In the genomic region with DNA sequence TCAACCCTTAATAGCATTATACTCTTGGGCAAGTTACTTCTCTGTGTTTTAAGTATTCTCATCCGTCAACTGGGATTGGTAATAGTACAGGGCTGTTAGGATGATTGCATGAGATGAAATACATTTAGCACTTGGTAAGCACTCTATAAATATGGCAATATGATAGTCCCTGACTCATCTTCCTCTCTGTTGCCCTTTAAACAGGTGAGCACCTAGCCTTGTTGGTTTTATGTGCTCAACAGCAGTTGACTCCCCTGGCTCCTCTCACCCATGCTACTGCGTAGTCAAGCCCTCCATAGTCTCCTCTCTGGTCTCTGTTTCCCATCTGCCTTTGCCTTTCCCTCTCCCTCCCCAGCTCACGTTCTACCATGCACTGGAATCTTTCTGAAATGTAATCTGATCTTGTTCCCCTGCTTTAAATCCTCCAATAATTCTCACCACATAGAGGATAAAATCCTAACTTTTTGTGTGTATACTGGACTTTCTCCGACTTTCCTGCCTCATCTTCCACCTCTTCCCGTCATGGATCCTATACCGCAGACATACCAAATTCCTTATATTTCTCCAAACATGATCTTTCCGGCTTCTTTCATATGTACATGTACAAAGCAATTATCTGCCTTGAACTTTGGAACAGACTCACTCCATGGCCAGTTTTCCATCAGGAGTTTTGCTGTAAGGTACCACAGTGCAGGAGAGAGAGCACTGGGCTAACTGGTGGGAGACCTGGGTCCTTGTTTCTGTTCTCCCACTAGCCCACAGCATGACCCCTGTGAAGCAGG, we compare ENCODE assay signal across 1 cellular context.
TF ChIP-seq lines count a peak whose summit lies in the region.

No MANE protein-coding gene starts in this region.

TF ChIP-seq in HepG2, 621 proteins besides CTCF, POLR2A, EP300 and RAD21 (continued from another document and continues in another):
- TF ChIP-seq, protein P1, sequence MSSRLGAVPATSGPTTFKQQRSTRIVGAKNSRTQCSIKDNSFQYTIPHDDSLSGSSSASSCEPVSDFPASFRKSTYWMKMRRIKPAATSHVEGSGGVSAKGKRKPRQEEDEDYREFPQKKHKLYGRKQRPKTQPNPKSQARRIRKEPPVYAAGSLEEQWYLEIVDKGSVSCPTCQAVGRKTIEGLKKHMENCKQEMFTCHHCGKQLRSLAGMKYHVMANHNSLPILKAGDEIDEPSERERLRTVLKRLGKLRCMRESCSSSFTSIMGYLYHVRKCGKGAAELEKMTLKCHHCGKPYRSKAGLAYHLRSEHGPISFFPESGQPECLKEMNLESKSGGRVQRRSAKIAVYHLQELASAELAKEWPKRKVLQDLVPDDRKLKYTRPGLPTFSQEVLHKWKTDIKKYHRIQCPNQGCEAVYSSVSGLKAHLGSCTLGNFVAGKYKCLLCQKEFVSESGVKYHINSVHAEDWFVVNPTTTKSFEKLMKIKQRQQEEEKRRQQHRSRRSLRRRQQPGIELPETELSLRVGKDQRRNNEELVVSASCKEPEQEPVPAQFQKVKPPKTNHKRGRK (CRISPR knock-in tag; IDR thresholded peaks at IDR 0.05) = no peak
- TF ChIP-seq RBAK (CRISPR knock-in tag; IDR thresholded peaks at IDR 0.05) = no peak
- TF ChIP-seq HOXA3 (CRISPR knock-in tag; IDR thresholded peaks at IDR 0.05) = peak; percentile 52; the same call in 1 of the 2 replicates
- TF ChIP-seq ZNF644 (CRISPR knock-in tag; IDR thresholded peaks at IDR 0.05; ENCODE audit: low read depth) = peak; percentile 87
- no peak for TF ChIP-seq KMT2B (CRISPR knock-in tag; IDR thresholded peaks at IDR 0.05)
- TF ChIP-seq SMARCC2 (IDR thresholded peaks at IDR 0.05) = no peak
- TF ChIP-seq, protein P2, sequence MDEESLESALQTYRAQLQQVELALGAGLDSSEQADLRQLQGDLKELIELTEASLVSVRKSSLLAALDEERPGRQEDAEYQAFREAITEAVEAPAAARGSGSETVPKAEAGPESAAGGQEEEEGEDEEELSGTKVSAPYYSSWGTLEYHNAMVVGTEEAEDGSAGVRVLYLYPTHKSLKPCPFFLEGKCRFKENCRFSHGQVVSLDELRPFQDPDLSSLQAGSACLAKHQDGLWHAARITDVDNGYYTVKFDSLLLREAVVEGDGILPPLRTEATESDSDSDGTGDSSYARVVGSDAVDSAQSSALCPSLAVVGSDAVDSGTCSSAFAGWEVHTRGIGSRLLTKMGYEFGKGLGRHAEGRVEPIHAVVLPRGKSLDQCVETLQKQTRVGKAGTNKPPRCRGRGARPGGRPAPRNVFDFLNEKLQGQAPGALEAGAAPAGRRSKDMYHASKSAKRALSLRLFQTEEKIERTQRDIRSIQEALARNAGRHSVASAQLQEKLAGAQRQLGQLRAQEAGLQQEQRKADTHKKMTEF (CRISPR knock-in tag; IDR thresholded peaks at IDR 0.05) = no peak
- no peak for TF ChIP-seq GATA4 (IDR thresholded peaks at IDR 0.05; ENCODE audit: borderline replicate concordance, low read depth)
- no peak for TF ChIP-seq ZFX (CRISPR knock-in tag; IDR thresholded peaks at IDR 0.05; ENCODE audit: low read depth)
- TF ChIP-seq CREM (IDR thresholded peaks at IDR 0.05) = peak; percentile 49; the same call in 1 of the 2 replicates
- TF ChIP-seq CREM (CRISPR knock-in tag; IDR thresholded peaks at IDR 0.05) = no peak
- TF ChIP-seq ZNF850 (CRISPR knock-in tag; conservative IDR thresholded peaks at IDR 0.05) = no peak
- TF ChIP-seq ETV6 (CRISPR knock-in tag; conservative IDR thresholded peaks at IDR 0.05) = no peak
- TF ChIP-seq, protein P3, sequence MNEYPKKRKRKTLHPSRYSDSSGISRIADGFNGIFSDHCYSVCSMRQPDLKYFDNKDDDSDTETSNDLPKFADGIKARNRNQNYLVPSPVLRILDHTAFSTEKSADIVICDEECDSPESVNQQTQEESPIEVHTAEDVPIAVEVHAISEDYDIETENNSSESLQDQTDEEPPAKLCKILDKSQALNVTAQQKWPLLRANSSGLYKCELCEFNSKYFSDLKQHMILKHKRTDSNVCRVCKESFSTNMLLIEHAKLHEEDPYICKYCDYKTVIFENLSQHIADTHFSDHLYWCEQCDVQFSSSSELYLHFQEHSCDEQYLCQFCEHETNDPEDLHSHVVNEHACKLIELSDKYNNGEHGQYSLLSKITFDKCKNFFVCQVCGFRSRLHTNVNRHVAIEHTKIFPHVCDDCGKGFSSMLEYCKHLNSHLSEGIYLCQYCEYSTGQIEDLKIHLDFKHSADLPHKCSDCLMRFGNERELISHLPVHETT (CRISPR knock-in tag; conservative IDR thresholded peaks at IDR 0.05) = no peak
- no peak for TF ChIP-seq SP5 (CRISPR knock-in tag; IDR thresholded peaks at IDR 0.05; ENCODE audit: borderline replicate concordance, low read depth)
- TF ChIP-seq FOSL2 (CRISPR knock-in tag; IDR thresholded peaks at IDR 0.05) = no peak
- TF ChIP-seq, protein P4, sequence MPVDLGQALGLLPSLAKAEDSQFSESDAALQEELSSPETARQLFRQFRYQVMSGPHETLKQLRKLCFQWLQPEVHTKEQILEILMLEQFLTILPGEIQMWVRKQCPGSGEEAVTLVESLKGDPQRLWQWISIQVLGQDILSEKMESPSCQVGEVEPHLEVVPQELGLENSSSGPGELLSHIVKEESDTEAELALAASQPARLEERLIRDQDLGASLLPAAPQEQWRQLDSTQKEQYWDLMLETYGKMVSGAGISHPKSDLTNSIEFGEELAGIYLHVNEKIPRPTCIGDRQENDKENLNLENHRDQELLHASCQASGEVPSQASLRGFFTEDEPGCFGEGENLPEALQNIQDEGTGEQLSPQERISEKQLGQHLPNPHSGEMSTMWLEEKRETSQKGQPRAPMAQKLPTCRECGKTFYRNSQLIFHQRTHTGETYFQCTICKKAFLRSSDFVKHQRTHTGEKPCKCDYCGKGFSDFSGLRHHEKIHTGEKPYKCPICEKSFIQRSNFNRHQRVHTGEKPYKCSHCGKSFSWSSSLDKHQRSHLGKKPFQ (CRISPR knock-in tag; IDR thresholded peaks at IDR 0.05; ENCODE audit: insufficient replicate concordance) = no peak
- TF ChIP-seq DNMT3B (CRISPR knock-in tag; conservative IDR thresholded peaks at IDR 0.05) = no peak
- no peak for TF ChIP-seq THYN1 (CRISPR knock-in tag; IDR thresholded peaks at IDR 0.05; ENCODE audit: borderline replicate concordance, low read depth)
- TF ChIP-seq SOX13 (IDR thresholded peaks at IDR 0.05) = no peak
- peak in 1 of 2 experiments; percentile 59; a peak in 2 of 4 replicates for TF ChIP-seq SOX13 (CRISPR knock-in tag; conservative IDR thresholded peaks at IDR 0.05 in 1 of 2, IDR thresholded peaks at IDR 0.05 in 1 of 2)
- TF ChIP-seq MBD4 (IDR thresholded peaks at IDR 0.05; ENCODE audit: borderline replicate concordance, low read length) = no peak
- TF ChIP-seq JDP2 (CRISPR knock-in tag; IDR thresholded peaks at IDR 0.05; ENCODE audit: borderline replicate concordance) = no peak
- no peak for TF ChIP-seq NKX3-1 (CRISPR knock-in tag; IDR thresholded peaks at IDR 0.05)
- TF ChIP-seq HIVEP1 (CRISPR knock-in tag; IDR thresholded peaks at IDR 0.05) = no peak
- TF ChIP-seq, protein P5, sequence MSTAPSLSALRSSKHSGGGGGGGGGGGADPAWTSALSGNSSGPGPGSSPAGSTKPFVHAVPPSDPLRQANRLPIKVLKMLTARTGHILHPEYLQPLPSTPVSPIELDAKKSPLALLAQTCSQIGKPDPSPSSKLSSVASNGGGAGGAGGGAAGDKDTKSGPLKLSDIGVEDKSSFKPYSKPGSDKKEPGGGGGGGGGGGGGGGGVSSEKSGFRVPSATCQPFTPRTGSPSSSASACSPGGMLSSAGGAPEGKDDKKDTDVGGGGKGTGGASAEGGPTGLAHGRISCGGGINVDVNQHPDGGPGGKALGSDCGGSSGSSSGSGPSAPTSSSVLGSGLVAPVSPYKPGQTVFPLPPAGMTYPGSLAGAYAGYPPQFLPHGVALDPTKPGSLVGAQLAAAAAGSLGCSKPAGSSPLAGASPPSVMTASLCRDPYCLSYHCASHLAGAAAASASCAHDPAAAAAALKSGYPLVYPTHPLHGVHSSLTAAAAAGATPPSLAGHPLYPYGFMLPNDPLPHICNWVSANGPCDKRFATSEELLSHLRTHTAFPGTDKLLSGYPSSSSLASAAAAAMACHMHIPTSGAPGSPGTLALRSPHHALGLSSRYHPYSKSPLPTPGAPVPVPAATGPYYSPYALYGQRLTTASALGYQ (CRISPR knock-in tag; IDR thresholded peaks at IDR 0.05) = no peak
- TF ChIP-seq ZNF468 (CRISPR knock-in tag; IDR thresholded peaks at IDR 0.05) = no peak
- TF ChIP-seq, protein P6, sequence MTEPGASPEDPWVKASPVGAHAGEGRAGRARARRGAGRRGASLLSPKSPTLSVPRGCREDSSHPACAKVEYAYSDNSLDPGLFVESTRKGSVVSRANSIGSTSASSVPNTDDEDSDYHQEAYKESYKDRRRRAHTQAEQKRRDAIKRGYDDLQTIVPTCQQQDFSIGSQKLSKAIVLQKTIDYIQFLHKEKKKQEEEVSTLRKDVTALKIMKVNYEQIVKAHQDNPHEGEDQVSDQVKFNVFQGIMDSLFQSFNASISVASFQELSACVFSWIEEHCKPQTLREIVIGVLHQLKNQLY (CRISPR knock-in tag; IDR thresholded peaks at IDR 0.05) = no peak; the same call in 1 of the 2 replicates
- no peak for TF ChIP-seq ARHGAP35 (CRISPR knock-in tag; IDR thresholded peaks at IDR 0.05; ENCODE audit: borderline replicate concordance)
- TF ChIP-seq, protein P7, sequence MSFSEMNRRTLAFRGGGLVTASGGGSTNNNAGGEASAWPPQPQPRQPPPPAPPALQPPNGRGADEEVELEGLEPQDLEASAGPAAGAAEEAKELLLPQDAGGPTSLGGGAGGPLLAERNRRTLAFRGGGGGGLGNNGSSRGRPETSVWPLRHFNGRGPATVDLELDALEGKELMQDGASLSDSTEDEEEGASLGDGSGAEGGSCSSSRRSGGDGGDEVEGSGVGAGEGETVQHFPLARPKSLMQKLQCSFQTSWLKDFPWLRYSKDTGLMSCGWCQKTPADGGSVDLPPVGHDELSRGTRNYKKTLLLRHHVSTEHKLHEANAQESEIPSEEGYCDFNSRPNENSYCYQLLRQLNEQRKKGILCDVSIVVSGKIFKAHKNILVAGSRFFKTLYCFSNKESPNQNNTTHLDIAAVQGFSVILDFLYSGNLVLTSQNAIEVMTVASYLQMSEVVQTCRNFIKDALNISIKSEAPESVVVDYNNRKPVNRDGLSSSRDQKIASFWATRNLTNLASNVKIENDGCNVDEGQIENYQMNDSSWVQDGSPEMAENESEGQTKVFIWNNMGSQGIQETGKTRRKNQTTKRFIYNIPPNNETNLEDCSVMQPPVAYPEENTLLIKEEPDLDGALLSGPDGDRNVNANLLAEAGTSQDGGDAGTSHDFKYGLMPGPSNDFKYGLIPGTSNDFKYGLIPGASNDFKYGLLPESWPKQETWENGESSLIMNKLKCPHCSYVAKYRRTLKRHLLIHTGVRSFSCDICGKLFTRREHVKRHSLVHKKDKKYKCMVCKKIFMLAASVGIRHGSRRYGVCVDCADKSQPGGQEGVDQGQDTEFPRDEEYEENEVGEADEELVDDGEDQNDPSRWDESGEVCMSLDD (CRISPR knock-in tag; IDR thresholded peaks at IDR 0.05; ENCODE audit: borderline replicate concordance) = no peak
- no peak for TF ChIP-seq ZNF878 (CRISPR knock-in tag; IDR thresholded peaks at IDR 0.05)
- TF ChIP-seq DPF2 (CRISPR knock-in tag; IDR thresholded peaks at IDR 0.05; ENCODE audit: borderline replicate concordance, low read depth) = 0 out of 2 replicates have a peak, but pooled peaks have one; percentile 41
- no peak for TF ChIP-seq FOXC1 (CRISPR knock-in tag; IDR thresholded peaks at IDR 0.05; ENCODE audit: borderline replicate concordance)
- no peak for TF ChIP-seq ZNF607 (CRISPR knock-in tag; IDR thresholded peaks at IDR 0.05; ENCODE audit: borderline replicate concordance)
- TF ChIP-seq ZNF264 (CRISPR knock-in tag; IDR thresholded peaks at IDR 0.05) = peak; percentile 58; the same call in 1 of the 2 replicates
- no peak for TF ChIP-seq FOSL1 (CRISPR knock-in tag; IDR thresholded peaks at IDR 0.05; ENCODE audit: borderline replicate concordance)
- TF ChIP-seq PHF5A (CRISPR knock-in tag; IDR thresholded peaks at IDR 0.05; ENCODE audit: low read depth, unreplicated experiment) = no peak
- no peak for TF ChIP-seq TBP (CRISPR knock-in tag; IDR thresholded peaks at IDR 0.05)
- TF ChIP-seq NCOA1 (CRISPR knock-in tag; IDR thresholded peaks at IDR 0.05) = no peak
- TF ChIP-seq, protein P8, sequence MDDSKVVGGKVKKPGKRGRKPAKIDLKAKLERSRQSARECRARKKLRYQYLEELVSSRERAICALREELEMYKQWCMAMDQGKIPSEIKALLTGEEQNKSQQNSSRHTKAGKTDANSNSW (CRISPR knock-in tag; IDR thresholded peaks at IDR 0.05; ENCODE audit: borderline replicate concordance) = no peak
- no peak for TF ChIP-seq ERF (CRISPR knock-in tag; IDR thresholded peaks at IDR 0.05)
- TF ChIP-seq SRY (CRISPR knock-in tag; IDR thresholded peaks at IDR 0.05) = no peak
- TF ChIP-seq SATB2 (CRISPR knock-in tag; IDR thresholded peaks at IDR 0.05) = no peak
- no peak for TF ChIP-seq ZNF550 (CRISPR knock-in tag; IDR thresholded peaks at IDR 0.05; ENCODE audit: borderline replicate concordance)
- TF ChIP-seq ZNF7 (CRISPR knock-in tag; IDR thresholded peaks at IDR 0.05) = no peak
- TF ChIP-seq MEIS1 (CRISPR knock-in tag; IDR thresholded peaks at IDR 0.05; ENCODE audit: borderline replicate concordance) = no peak
- no peak for TF ChIP-seq ZNF12 (CRISPR knock-in tag; IDR thresholded peaks at IDR 0.05)
- TF ChIP-seq, protein P9, sequence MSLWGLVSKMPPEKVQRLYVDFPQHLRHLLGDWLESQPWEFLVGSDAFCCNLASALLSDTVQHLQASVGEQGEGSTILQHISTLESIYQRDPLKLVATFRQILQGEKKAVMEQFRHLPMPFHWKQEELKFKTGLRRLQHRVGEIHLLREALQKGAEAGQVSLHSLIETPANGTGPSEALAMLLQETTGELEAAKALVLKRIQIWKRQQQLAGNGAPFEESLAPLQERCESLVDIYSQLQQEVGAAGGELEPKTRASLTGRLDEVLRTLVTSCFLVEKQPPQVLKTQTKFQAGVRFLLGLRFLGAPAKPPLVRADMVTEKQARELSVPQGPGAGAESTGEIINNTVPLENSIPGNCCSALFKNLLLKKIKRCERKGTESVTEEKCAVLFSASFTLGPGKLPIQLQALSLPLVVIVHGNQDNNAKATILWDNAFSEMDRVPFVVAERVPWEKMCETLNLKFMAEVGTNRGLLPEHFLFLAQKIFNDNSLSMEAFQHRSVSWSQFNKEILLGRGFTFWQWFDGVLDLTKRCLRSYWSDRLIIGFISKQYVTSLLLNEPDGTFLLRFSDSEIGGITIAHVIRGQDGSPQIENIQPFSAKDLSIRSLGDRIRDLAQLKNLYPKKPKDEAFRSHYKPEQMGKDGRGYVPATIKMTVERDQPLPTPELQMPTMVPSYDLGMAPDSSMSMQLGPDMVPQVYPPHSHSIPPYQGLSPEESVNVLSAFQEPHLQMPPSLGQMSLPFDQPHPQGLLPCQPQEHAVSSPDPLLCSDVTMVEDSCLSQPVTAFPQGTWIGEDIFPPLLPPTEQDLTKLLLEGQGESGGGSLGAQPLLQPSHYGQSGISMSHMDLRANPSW (CRISPR knock-in tag; IDR thresholded peaks at IDR 0.05; ENCODE audit: borderline replicate concordance) = no peak
- no peak for TF ChIP-seq MTA3 (CRISPR knock-in tag; IDR thresholded peaks at IDR 0.05)
- no peak for TF ChIP-seq SMAD3 (CRISPR knock-in tag; IDR thresholded peaks at IDR 0.05)
- TF ChIP-seq PHF21A (CRISPR knock-in tag; IDR thresholded peaks at IDR 0.05) = peak; percentile 53; the same call in 1 of the 2 replicates
- no peak for TF ChIP-seq EED (CRISPR knock-in tag; IDR thresholded peaks at IDR 0.05)
- no peak; the same call in 1 of the 2 replicates for TF ChIP-seq KMT2A (CRISPR knock-in tag; IDR thresholded peaks at IDR 0.05)
- no peak for TF ChIP-seq ZNF446 (CRISPR knock-in tag; IDR thresholded peaks at IDR 0.05)
- TF ChIP-seq MIXL1 (CRISPR knock-in tag; IDR thresholded peaks at IDR 0.05) = peak; percentile 96
- no peak for TF ChIP-seq ZNF780A (CRISPR knock-in tag; IDR thresholded peaks at IDR 0.05)
- no peak for TF ChIP-seq ZNF678 (CRISPR knock-in tag; IDR thresholded peaks at IDR 0.05)
- TF ChIP-seq HOXA9 (CRISPR knock-in tag; IDR thresholded peaks at IDR 0.05; ENCODE audit: borderline replicate concordance) = no peak
- TF ChIP-seq PPARG (CRISPR knock-in tag; conservative IDR thresholded peaks at IDR 0.05) = peak; percentile 42; the same call in 1 of the 2 replicates
